ENCODE assay signal across 9 cellular contexts in genomic region chr6:78259935-78260334, GRCh38.
"Had no signal": no experiment of that assay in that cellular context is flagged by ENCODE, and none has a peak within 500 bp of the region (broad histone marks: within the 10 kb centered on the region; RNA-seq: fewer than 3 reads in every experiment).

No MANE protein-coding gene starts in this region.

- H3K36me3 ChIP-seq: HAP-1 had no signal

- H3K27ac ChIP-seq: GM23248 had no signal

- ATAC-seq: GM23338, HCT116 had no signal

- H3K4me3 ChIP-seq: GM23248, GM23338, HAP-1 had no signal

- DNase-seq: GM23248, GOT3, H7, H9, HCEC 1CT, HFFc6 had no signal

- H3K4me1 ChIP-seq: HAP-1 had no signal

- H3K9me3 ChIP-seq: HAP-1 had no signal
